In the genomic region with DNA sequence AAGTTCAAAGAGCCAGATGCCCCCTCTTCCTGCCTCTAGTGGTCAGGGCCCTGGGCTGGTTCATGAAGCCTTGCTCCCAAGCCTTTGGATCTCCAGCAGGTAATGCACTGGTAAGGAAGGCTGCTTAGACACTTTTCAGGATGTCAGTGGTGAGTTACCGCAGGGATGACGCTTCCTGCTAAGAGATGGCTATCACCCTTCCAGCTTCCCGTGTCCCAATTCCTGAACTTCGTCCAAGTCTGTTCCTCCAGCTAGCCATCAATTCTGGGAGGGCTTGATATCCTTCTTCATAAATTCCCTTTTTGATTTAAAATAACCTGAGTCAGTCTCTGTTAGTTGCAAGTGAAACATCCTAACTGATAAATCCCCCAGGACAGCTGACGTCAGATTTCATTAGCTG, we compare ENCODE assay signal across 23 cellular contexts.
"Had no signal": no experiment of that assay in that cellular context is flagged by ENCODE, and none has a peak within 500 bp of the region (broad histone marks: within the 10 kb centered on the region; RNA-seq: fewer than 3 reads in every experiment).

No MANE protein-coding gene starts in this region.

- H3K27ac ChIP-seq: left ventricle myocardium inferior, ovary, right atrium auricular region, right lobe of liver, stomach, testis, thyroid gland, upper lobe of right lung had no signal

- H3K4me3 ChIP-seq: left ventricle myocardium inferior, lung, mucosa of descending colon, ovary, right atrium auricular region, right lobe of liver, skin epidermis, stomach, testis, thyroid gland, upper lobe of right lung had no signal

- ATAC-seq: mucosa of descending colon; naive thymus-derived CD4-positive, alpha-beta T cell; natural killer cell treated with Interleukin-12 subunit alpha and Interleukin-12 subunit beta and Interleukin-15 and Interleukin-18, amount 100 ng/mL, for 72 hours; right lobe of liver; stimulated activated naive B cell treated with anti-CD40 and anti-IgM and Interleukin-4, amounts not matched to agents 10 μg/mL and 1 μg/mL and 100 μg/mL, for 72 hours; stimulated activated naive CD8-positive, alpha-beta T cell treated with anti-CD3 and anti-CD28 coated beads, Interleukin-15, Interleukin-2, amounts not matched to agents 100 U/mL and 50 U/mL, for 24 hours; upper lobe of right lung had no signal

- DNase-seq: islet precursor cell; left ventricle myocardium inferior; midbrain; mucosa of descending colon; naive thymus-derived CD4-positive, alpha-beta T cell; ovary; right lobe of liver; stimulated activated CD4-positive, alpha-beta T cell treated with anti-CD3 and anti-CD28 coated beads, Interleukin-12 subunit alpha, Interleukin-12 subunit beta, amount 100 ng/mL, for 4 hours; stimulated activated CD4-positive, alpha-beta T cell treated with anti-CD3 and anti-CD28 coated beads, Interleukin-15, amount 100 ng/mL, for 24 hours; stimulated activated CD4-positive, alpha-beta T cell treated with anti-CD3 and anti-CD28 coated beads, Interleukin-2, amount 100 ng/mL, for 24 hours; stimulated activated CD4-positive, alpha-beta T cell treated with anti-CD3 and anti-CD28 coated beads, Interleukin-4, amount 100 ng/mL, for 1 hour; stimulated activated naive B cell treated with anti-CD40 and anti-IgM and Interleukin-4, amounts not matched to agents 10 μg/mL and 1 μg/mL and 100 μg/mL, for 72 hours; stimulated activated naive CD8-positive, alpha-beta T cell treated with anti-CD3 and anti-CD28 coated beads, Interleukin-15, Interleukin-2, amounts not matched to agents 100 U/mL and 50 U/mL, for 24 hours; stomach; testis; thyroid gland; trophoblast cell; upper lobe of right lung had no signal

- H3K4me1 ChIP-seq: right lobe of liver, testis, upper lobe of right lung had no signal

- H3K9me3 ChIP-seq: left ventricle myocardium inferior, mucosa of descending colon, ovary, right atrium auricular region, right lobe of liver, stomach, testis, thyroid gland, upper lobe of right lung had no signal

- H3K36me3 ChIP-seq: left ventricle myocardium inferior, ovary, right atrium auricular region, right lobe of liver, stomach, thyroid gland, upper lobe of right lung had no signal

- H3K27me3 ChIP-seq: ovary, right atrium auricular region, right lobe of liver, testis, thyroid gland, upper lobe of right lung had no signal

- FAIRE-seq: urothelium cell line had no signal
